In the genomic region with DNA sequence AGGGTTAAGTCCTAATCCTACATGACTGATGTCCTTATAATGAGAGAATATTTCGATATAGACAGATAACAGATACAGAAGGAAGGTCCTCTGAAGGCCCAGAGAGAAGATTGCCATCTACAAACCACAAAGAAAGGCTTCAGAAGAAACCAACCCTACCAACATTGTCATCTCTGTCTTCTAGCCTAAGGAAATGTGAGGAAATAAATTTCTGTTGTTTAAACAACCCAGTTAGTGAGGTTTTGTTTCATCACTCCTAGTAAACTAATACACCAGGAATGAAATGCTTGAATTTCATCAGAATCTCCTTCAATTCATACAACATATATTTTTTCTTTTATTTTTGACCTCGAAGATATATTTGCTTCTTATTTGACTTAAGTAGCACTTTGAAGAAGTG, we compare ENCODE assay signal across 13 cellular contexts.
DNase-seq lines count a peak whose midpoint lies in the region; ATAC-seq and TF ChIP-seq lines count a peak whose summit lies in the region.
"Had no signal": no experiment of that assay in that cellular context is flagged by ENCODE, and none has a peak within 500 bp of the region (broad histone marks: within the 10 kb centered on the region; RNA-seq: fewer than 3 reads in every experiment).

No MANE protein-coding gene starts in this region.

- H3K4me3 Mint-ChIP-seq in T-helper 17 cell: no peak overlapping the region
- H3K4me3 Mint-ChIP-seq: CD14-positive monocyte, H9 had no signal

- H3K9me3 ChIP-seq in GM23248 (ENCODE audit: low read depth) (no peaks in the 10 kb centered on the region), T-helper 17 cell (ENCODE audit: control insufficient read depth, low read length, poor library complexity, severe bottlenecking) (no peaks in the 10 kb centered on the region)

- H3K36me3 ChIP-seq in GM23248 (ENCODE audit: low read depth): no peaks in the 10 kb centered on the region

- H3K27ac Mint-ChIP-seq in T-helper 17 cell: no peak overlapping the region
- H3K27ac Mint-ChIP-seq: CD14-positive monocyte, H9 had no signal

- no peaks in the 10 kb centered on the region for H4K20me1 ChIP-seq in GM23248 (ENCODE audit: insufficient read depth)

- H3K4me3 ChIP-seq in GM23248 (no peak overlapping the region), epithelial cell of esophagus (ENCODE audit: low read length) (no peak overlapping the region)
- H3K4me3 ChIP-seq: GM12878 had no signal

- no peak overlapping the region for H3K4me2 ChIP-seq in GM23248 (ENCODE audit: unreplicated experiment)

- no peak overlapping the region for H3K9ac ChIP-seq in GM23248

- peaks cover 28% of the 10 kb centered on the region for H3K4me1 ChIP-seq in GM23248 (ENCODE audit: insufficient read depth)

- H3K79me2 ChIP-seq in GM23248 (ENCODE audit: insufficient read depth): no peaks in the 10 kb centered on the region

- intact Hi-C loops in cardiac septum (cut with DNase I): no loop called here

- peak overlapping the region; percentile 31; the same call in 1 of the 2 replicates for H2AFZ ChIP-seq in GM23248

- no peaks in the 10 kb centered on the region for H3K36me3 Mint-ChIP-seq in T-helper 17 cell (ENCODE audit: low read depth)
- H3K36me3 Mint-ChIP-seq: CD14-positive monocyte had no signal

- in situ Hi-C loops in GM23248 (cut with MboI): no loop called here

- no peak for ATAC-seq in T-helper 17 cell
- ATAC-seq: GM12878, HepG2 had no signal

- H3F3A ChIP-seq in GM23248 (ENCODE audit: insufficient read depth): peaks cover 11% of the 10 kb centered on the region; the same call in 1 of the 2 replicates

- H3K27me3 ChIP-seq in GM23248 (replicated peaks; ENCODE audit: insufficient read depth): no peaks in the 10 kb centered on the region

- H3K9me2 ChIP-seq in GM23248 (ENCODE audit: insufficient read depth): no peaks in the 10 kb centered on the region

- DNase-seq in GM23248 (peak; percentile 54), MV-4-11 (lab: John Stamatoyannopoulos, UW) (peak; percentile 8), epithelial cell of esophagus (ENCODE audit: low read depth) (peak; percentile 37), iPS-NIHi7 (ENCODE audit: extremely low spot score) (no peak), T-helper 17 cell (no peak), GF-D8 (lab: John Stamatoyannopoulos, UW) (no peak), cardiac septum (ENCODE audit: low spot score) (no peak)
- DNase-seq: DMS53, GOT3, H9 had no signal

- H3K27ac ChIP-seq in GM23248: peak overlapping the region; percentile 47

- 16 to 21% methylated on average over 2 of the region's 2 CpGs for WGBS in GM23248 (ENCODE audit: low coverage in 1 of 2, low lambda C conversion rate in 2 of 2, missing lambda C conversion rate in 2 of 2), 2 experiments

- H3K4me1 Mint-ChIP-seq in T-helper 17 cell: no peaks in the 10 kb centered on the region
- H3K4me1 Mint-ChIP-seq: CD14-positive monocyte, H9 had no signal

- H3K27me3 Mint-ChIP-seq in T-helper 17 cell: no peaks in the 10 kb centered on the region

- no peak for TF ChIP-seq CTCF in epithelial cell of esophagus (IDR thresholded peaks at IDR 0.05; ENCODE audit: insufficient read depth, low read depth, low read length, missing control alignments)

Comparison
In these comparisons a context has a peak if more than half of its experiments do, and no peak if none do; other contexts are left out.
1. DNase-seq: peak in GM23248 (single experiment), MV-4-11 (single experiment) and epithelial cell of esophagus (single experiment); none in iPS-NIHi7 (single experiment), T-helper 17 cell (0 of 3), GF-D8 (single experiment) and cardiac septum (single experiment).